In genomic region chr5:148998174-148998797, GRCh38 we compare ENCODE assay signal across 8 cellular contexts.
DNase-seq lines count a peak whose midpoint lies in the region; ATAC-seq, FAIRE-seq and TF ChIP-seq lines count a peak whose summit lies in the region.

No MANE protein-coding gene starts in this region.

- DNase-seq in NCI-H82 (lab: John Stamatoyannopoulos, UW) (peak; percentile 70), breast epithelium (ENCODE audit: low spot score in 2 of 2) (peak in 1 of 2 donors; percentile 35), left lobe of liver (ENCODE audit: low spot score) (no peak), uterus (no peak)

- H3K36me3 ChIP-seq in ACC112 (ENCODE audit: insufficient read depth, low read length), result no peaks in the 10 kb centered on the region
- H3K36me3 ChIP-seq in breast epithelium, result no peaks in the 10 kb centered on the region
- H3K36me3 ChIP-seq in uterus, result no peaks in the 10 kb centered on the region

- H3K79me2 ChIP-seq in ACC112 (ENCODE audit: control insufficient read depth, insufficient read depth, low read length, unreplicated experiment), result no peaks in the 10 kb centered on the region

- intact Hi-C loops in breast epithelium (cut with DNase I; ENCODE audit: low total_unique reads) (no loop called here), uterus (cut with DNase I; ENCODE audit: low total_unique reads) (no loop called here)

- H3K27me3 ChIP-seq in ACC112 (ENCODE audit: insufficient read depth, low read length) (no peaks in the 10 kb centered on the region), breast epithelium (no peaks in the 10 kb centered on the region), uterus (no peaks in the 10 kb centered on the region)

- peak overlapping the region; percentile 62 for H2AFZ ChIP-seq in ACC112 (ENCODE audit: low read length, unreplicated experiment)

- ATAC-seq in HG02938 (IDR thresholded peaks at IDR 0.05; ENCODE audit: unreplicated experiment) (peak; percentile 78), left lobe of liver (peak; percentile 92), GM18505 (IDR thresholded peaks at IDR 0.05; ENCODE audit: unreplicated experiment) (no peak)

- H3K4me1 ChIP-seq in ACC112 (ENCODE audit: control insufficient read depth, insufficient read depth, low read length, unreplicated experiment), result peaks cover 53% of the 10 kb centered on the region
- H3K4me1 ChIP-seq in breast epithelium, result no peaks in the 10 kb centered on the region
- H3K4me1 ChIP-seq in uterus, result no peaks in the 10 kb centered on the region

- no peak overlapping the region for H3K27ac ChIP-seq in ACC112 (ENCODE audit: low read depth, low read length)
- no peak overlapping the region for H3K27ac ChIP-seq in breast epithelium
- H3K27ac ChIP-seq in uterus, result no peak overlapping the region

- TF ChIP-seq POLR2A in breast epithelium (IDR thresholded peaks at IDR 0.05) (no peak), uterus (IDR thresholded peaks at IDR 0.05) (no peak), GM18505 (IDR thresholded peaks at IDR 0.05; ENCODE audit: borderline replicate concordance, extremely low read depth, insufficient read depth, insufficient read length) (no peak)

- H3K4me3 ChIP-seq in ACC112 (ENCODE audit: low read depth, low read length), result no peak overlapping the region
- no peak overlapping the region for H3K4me3 ChIP-seq in breast epithelium
- no peak overlapping the region for H3K4me3 ChIP-seq in uterus

- TF ChIP-seq CTCF in breast epithelium (IDR thresholded peaks at IDR 0.05), result peak; percentile 37 to 82 (median 76)
- TF ChIP-seq CTCF in uterus (IDR thresholded peaks at IDR 0.05), result peak; percentile 16 to 61 (median 35)

- no peaks in the 10 kb centered on the region for H3K9me3 ChIP-seq in breast epithelium
- H3K9me3 ChIP-seq in uterus, result no peaks in the 10 kb centered on the region

- FAIRE-seq in G401.6 (lab: Jason Lieb, UNC), result peak; percentile 54
